ENCODE assay signal across 10 cellular contexts in genomic region chr2:24228470-24228869, GRCh38. TPM values are rescaled to one million over a fixed set of nuclear protein-coding genes. Genes with fewer than 3 reads are reported as not detected.
DNase-seq lines count a peak whose midpoint lies in the region; ATAC-seq, FAIRE-seq and TF ChIP-seq lines count a peak whose summit lies in the region.
"Had no signal": no experiment of that assay in that cellular context is flagged by ENCODE, and none has a peak within 500 bp of the region (broad histone marks: within the 10 kb centered on the region; RNA-seq: fewer than 3 reads in every experiment).

No MANE protein-coding gene starts in this region.

- no peak overlapping the region for H2AFZ ChIP-seq in OCI-LY1 (ENCODE audit: low read length)

- H3K4me1 ChIP-seq in A549 (0 out of 3 replicates have a peak, but pooled peaks cover 5% of the 10 kb centered on the region), OCI-LY1 (ENCODE audit: insufficient read depth, low read length, severe bottlenecking) (no peaks in the 10 kb centered on the region)

- TF ChIP-seq RAD21 in A549 (conservative IDR thresholded peaks at IDR 0.05 in 1 of 2, IDR thresholded peaks at IDR 0.05 in 1 of 2), result peak; percentile 49 to 58

- peaks cover 12% of the 10 kb centered on the region; the same call in 1 of the 2 replicates for H3K36me3 ChIP-seq in OCI-LY1 (ENCODE audit: insufficient read depth, low read length)

- TF ChIP-seq POLR2A in A549 (IDR thresholded peaks at IDR 0.05; ENCODE audit: low read length), result no peak

- H3F3A ChIP-seq in OCI-LY1 (ENCODE audit: insufficient read depth, low read length), result no peaks in the 10 kb centered on the region

- H4K20me1 ChIP-seq in OCI-LY1 (ENCODE audit: insufficient read depth, low read length), result no peaks in the 10 kb centered on the region

- WGBS in A549 (ENCODE audit: missing lambda C conversion rate), result 21% methylated on average over 1 of the region's 1 CpG

- no peaks in the 10 kb centered on the region for H3K9me3 ChIP-seq in A549
- H3K9me3 ChIP-seq in OCI-LY1 (ENCODE audit: low read length), result no peaks in the 10 kb centered on the region

- TF ChIP-seq CTCF in A549 (IDR thresholded peaks at IDR 0.05) (peak; percentile 70), OCI-LY1 (IDR thresholded peaks at IDR 0.05; ENCODE audit: low read length) (peak; percentile 55), fibroblast of the aortic adventitia (IDR thresholded peaks at IDR 0.05; ENCODE audit: insufficient read depth, low read length) (peak; percentile 27)

- DNase-seq in A549 (ENCODE audit: low read depth in 1 of 2, low spot score in 1 of 2) (peak; percentile 25 to 28), GM19239 (ENCODE audit: insufficient read length, low spot score) (no peak), fibroblast of the aortic adventitia (ENCODE audit: low read depth) (peak; percentile 31), GM19238 (ENCODE audit: insufficient read length, low spot score) (no peak), NCI-H187 treated with DMSO at 0.1 percent for 48 hours (lab: John Stamatoyannopoulos, UW) (no peak), activated gamma-delta T cell treated with Interleukin-2 at 50 U/mL for 16 hours (no peak)
- DNase-seq in activated CD8-positive, alpha-beta memory T cell treated with anti-CD3 and anti-CD28 coated beads for 24 hours, result no peak
- DNase-seq: NCI-H446 had no signal

- FAIRE-seq in A549 (lab: Jason Lieb, UNC), result no peak
- FAIRE-seq in GM19239 (lab: Jason Lieb, UNC), result peak; percentile 78
- FAIRE-seq: colon had no signal

- no peaks in the 10 kb centered on the region for H3K79me2 ChIP-seq in OCI-LY1 (ENCODE audit: insufficient read depth, low read length)

- TF ChIP-seq EP300 in A549 (IDR thresholded peaks at IDR 0.05), result no peak

- no peaks in the 10 kb centered on the region for H3K9me2 ChIP-seq in OCI-LY1 (ENCODE audit: low read depth, low read length)

- CTCF ChIA-PET in A549 (lab: Yijun Ruan, JAX), result interaction anchor here (0.7 to 1.4 kb wide), 5 partner anchors 13 to 154 kb away, joined by 3 to 5 read pairs (median 3); no protein-coding TSS in a partner anchor

- H3K9ac ChIP-seq in OCI-LY1 (ENCODE audit: low read length), result no peak overlapping the region

- no peak overlapping the region for H3K4me3 ChIP-seq in A549
- no peak overlapping the region for H3K4me3 ChIP-seq in OCI-LY1 (ENCODE audit: low read depth, low read length, poor library complexity, severe bottlenecking)
- no peak overlapping the region for H3K4me3 ChIP-seq in fibroblast of the aortic adventitia (ENCODE audit: low read depth, low read length)

- ATAC-seq in A549, result peak; percentile 64 to 76; a peak in 3 of 6 replicates

- POLR2A ChIA-PET in A549 (lab: Yijun Ruan, JAX), result no interaction called here

- H3K4me2 ChIP-seq in A549 (no peak overlapping the region), OCI-LY1 (ENCODE audit: low read length) (no peak overlapping the region)

- H3K27ac ChIP-seq in A549 (no peak overlapping the region), OCI-LY1 (ENCODE audit: low read depth, low read length, poor library complexity, severe bottlenecking) (no peak overlapping the region)

- H3K27me3 ChIP-seq in OCI-LY1 (ENCODE audit: insufficient read depth, low read length), result no peaks in the 10 kb centered on the region

TF ChIP-seq in A549, 52 proteins besides CTCF, POLR2A, EP300 and RAD21:
- no peak for TF ChIP-seq EHF (CRISPR knock-in tag; IDR thresholded peaks at IDR 0.05)
- no peak for TF ChIP-seq PBX3 (IDR thresholded peaks at IDR 0.05)
- peak; percentile 59; the same call in 2 of the 3 replicates for TF ChIP-seq SMC3 (IDR thresholded peaks at IDR 0.05)
- TF ChIP-seq HOXB5 (CRISPR knock-in tag; IDR thresholded peaks at IDR 0.05), result no peak
- peak; percentile 83 for TF ChIP-seq MAFK (IDR thresholded peaks at IDR 0.05; ENCODE audit: partially characterized antibody)
- TF ChIP-seq HDAC2 (IDR thresholded peaks at IDR 0.05), result no peak

RNA-seq across cellular contexts. Expression of gene FAM228A, which starts 53.6 kb away (rescaled TPM):
- polyA plus RNA-seq in A549 (2011; rRNA removed) (0.13 TPM in 1 of 2 replicates, not detected in the other), A549 (2017; fragmentation: RNase III; extraction: RNeasy Plus Mini Kit Qiagen cat#74134 plus additional on column Dnase treatment) (not detected in 3 replicates)
- polyA plus RNA-seq in A549 (2012; cell fraction: cytosol; rRNA removed), result not detected in 2 replicates
- polyA plus RNA-seq in A549 (2012; cell fraction: nucleus; rRNA removed), result 0.07 TPM in 1 of 2 replicates, not detected in the other
- polyA minus RNA-seq in A549 (2011; rRNA and poly(A)+ RNA removed), result not detected in 2 replicates
- 0.18 and 1.3 TPM in 2 replicates for total RNA-seq in fibroblast of the aortic adventitia (ENCODE audit: low replicate concordance)

Comparison
In these comparisons a context has a peak if more than half of its experiments do, and no peak if none do; other contexts are left out.
1. DNase-seq: peak in A549 (2 of 2) and fibroblast of the aortic adventitia (single experiment); none in GM19239 (single experiment), GM19238 (single experiment), activated CD8-positive, alpha-beta memory T cell treated with anti-CD3 and anti-CD28 coated beads for 24 hours (single experiment), NCI-H187 treated with DMSO at 0.1 percent for 48 hours (single experiment) and activated gamma-delta T cell treated with Interleukin-2 at 50 U/mL for 16 hours (single experiment).
2. Peak in every context shown above with its lines, with median percentiles within 50 percentile points of each other: CTCF ChIP-seq.